ENCODE assay signal across 8 cellular contexts in the genomic region with DNA sequence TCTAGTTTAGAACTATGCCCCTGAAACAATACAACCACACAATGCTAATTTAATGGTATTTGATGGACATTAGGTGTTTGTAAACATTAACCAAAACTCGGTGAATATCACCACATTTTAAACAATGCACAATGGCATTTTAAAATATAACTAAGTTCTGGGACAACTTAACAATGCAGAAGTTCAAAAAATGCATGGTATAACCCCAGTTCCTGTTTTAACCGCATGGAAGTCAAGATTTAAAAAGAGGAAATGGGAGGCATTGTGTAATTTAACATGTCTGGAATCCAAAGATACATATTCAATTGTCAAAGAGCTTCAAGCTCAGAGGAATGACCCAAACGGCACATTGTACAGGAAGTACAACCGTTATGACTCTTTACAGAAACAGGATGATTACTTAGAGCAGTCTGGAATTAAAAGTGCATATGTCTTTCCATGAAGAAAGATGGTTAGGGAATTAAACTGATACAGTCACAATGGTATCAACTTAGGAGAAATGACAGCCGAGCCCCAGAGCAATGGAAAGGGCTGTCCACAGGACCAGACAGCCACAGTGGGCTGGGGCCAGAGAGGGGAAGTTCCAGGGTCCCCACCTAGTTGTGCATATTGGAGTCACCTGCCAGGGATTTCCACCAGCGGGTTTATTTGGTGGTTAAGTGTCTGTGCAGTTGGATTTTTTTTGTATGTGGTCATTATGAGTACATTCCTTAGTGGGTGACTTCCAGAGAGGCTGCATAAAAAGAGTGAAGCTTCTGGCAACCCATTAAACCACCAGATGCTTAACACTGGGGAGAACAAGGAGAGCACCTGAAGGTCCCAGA. TPM values are rescaled to one million over a fixed set of nuclear protein-coding genes. Genes with fewer than 3 reads are reported as not detected.
DNase-seq lines count a peak whose midpoint lies in the region; ATAC-seq and TF ChIP-seq lines count a peak whose summit lies in the region.

No MANE protein-coding gene starts in this region.

- H3K36me3 ChIP-seq in Karpas-422 (ENCODE audit: insufficient read depth, low read length) (0 out of 2 replicates have a peak, but pooled peaks cover under 1% of the 10 kb centered on the region), right lobe of liver (no peaks in the 10 kb centered on the region)

- no peak for TF ChIP-seq POLR2A in right lobe of liver (IDR thresholded peaks at IDR 0.05)

- H3K27me3 Mint-ChIP-seq in activated naive CD8-positive, alpha-beta T cell treated with anti-CD3 and anti-CD28 coated beads for 36 hours = no peaks in the 10 kb centered on the region

- H3K4me3 ChIP-seq in Karpas-422 (ENCODE audit: low read length) (no peak overlapping the region), right lobe of liver (no peak overlapping the region)

- 37% methylated on average over 6 of the region's 6 CpGs for WGBS in right lobe of liver (ENCODE audit: insufficient coverage, low coverage, low lambda C conversion rate, missing lambda C conversion rate)

- H3K27ac Mint-ChIP-seq in activated naive CD8-positive, alpha-beta T cell treated with anti-CD3 and anti-CD28 coated beads for 36 hours = peak overlapping the region; percentile 40

- H4K20me1 ChIP-seq in Karpas-422 (ENCODE audit: insufficient read depth, low read depth, low read length) = no peaks in the 10 kb centered on the region

- H3K79me2 ChIP-seq in Karpas-422 (ENCODE audit: low read length) = no peaks in the 10 kb centered on the region

- no peaks in the 10 kb centered on the region for H3K36me3 Mint-ChIP-seq in activated naive CD8-positive, alpha-beta T cell treated with anti-CD3 and anti-CD28 coated beads for 36 hours

- H3K9ac ChIP-seq in Karpas-422 (ENCODE audit: low read length) = no peak overlapping the region

- peak overlapping the region; percentile 21; the same call in 1 of the 2 replicates for H2AFZ ChIP-seq in Karpas-422 (ENCODE audit: low read length)

- peak in 2 of 4 donors; percentile 10 to 13 for ATAC-seq in right lobe of liver
- no peak for ATAC-seq in GM21619 (IDR thresholded peaks at IDR 0.05; ENCODE audit: unreplicated experiment)
- no peak for ATAC-seq in GM18858 (IDR thresholded peaks at IDR 0.05; ENCODE audit: unreplicated experiment)
- ATAC-seq in HG03025 (IDR thresholded peaks at IDR 0.05; ENCODE audit: low FRiP score, unreplicated experiment) = no peak

- H3K27ac ChIP-seq in Karpas-422 (ENCODE audit: low read length) (no peak overlapping the region), right lobe of liver (peak overlapping the region in 1 of 3 donors; percentile 65)

- peaks cover 33% of the 10 kb centered on the region for H3K4me1 ChIP-seq in Karpas-422 (ENCODE audit: low read length)
- H3K4me1 ChIP-seq in right lobe of liver = peaks cover 0 to 26% (median 6%) of the 10 kb centered on the region in 4 donors

- peak overlapping the region; percentile 5 for H3K4me2 ChIP-seq in Karpas-422 (ENCODE audit: low read depth, low read length, poor library complexity, severe bottlenecking)

- no peak overlapping the region for H3K4me3 Mint-ChIP-seq in activated naive CD8-positive, alpha-beta T cell treated with anti-CD3 and anti-CD28 coated beads for 36 hours

- no peaks in the 10 kb centered on the region for H3K9me3 ChIP-seq in Karpas-422 (ENCODE audit: low read length)
- H3K9me3 ChIP-seq in right lobe of liver = no peaks in the 10 kb centered on the region

- H3K27me3 ChIP-seq in Karpas-422 (ENCODE audit: low read length) (no peaks in the 10 kb centered on the region), right lobe of liver (no peaks in the 10 kb centered on the region)

- no peaks in the 10 kb centered on the region for H3K9me3 Mint-ChIP-seq in activated naive CD8-positive, alpha-beta T cell treated with anti-CD3 and anti-CD28 coated beads for 36 hours

- H3K9me2 ChIP-seq in Karpas-422 (replicated peaks; ENCODE audit: insufficient read depth, low read length) = no peaks in the 10 kb centered on the region

- DNase-seq in AML-193 (lab: John Stamatoyannopoulos, UW) (peak; percentile 97), Karpas-422 (peak; percentile 64), right lobe of liver (peak in 2 of 3 donors; percentile 26 to 39), H4 (ENCODE audit: low spot score) (no peak)
- no peak for DNase-seq in activated naive CD8-positive, alpha-beta T cell treated with anti-CD3 and anti-CD28 coated beads for 36 hours

- intact Hi-C loops in right lobe of liver (cut with DNase I) = no loop called here

- H3K4me1 Mint-ChIP-seq in activated naive CD8-positive, alpha-beta T cell treated with anti-CD3 and anti-CD28 coated beads for 36 hours = peaks cover 22% of the 10 kb centered on the region

- no peak for TF ChIP-seq CTCF in right lobe of liver (IDR thresholded peaks at IDR 0.05)

RNA-seq across cellular contexts. Expression of a gene that starts 7.5 kb away (rescaled TPM):
- 37.8 and 44.7 TPM in 2 replicates for total RNA-seq in Karpas-422 (2014; rRNA removed; shearing (Covaris generic); ENCODE audit: low replicate concordance)
- 10 to 100 TPM; 40.3 to 44.7 TPM for total RNA-seq in activated naive CD8-positive, alpha-beta T cell treated with anti-CD3 and anti-CD28 coated beads for 36 hours
- 100 to 1,000 TPM in 3 of 6 experiments, 10 to 100 TPM in 3; 54.3 to 195 (median 140) TPM for total RNA-seq in right lobe of liver
- total RNA-seq in H4 (2014; rRNA removed; shearing (Covaris generic)) = 239 and 246 TPM in 2 replicates

RNA-seq across cellular contexts. Expression of a gene that starts 39.7 kb away (rescaled TPM):
- 252 and 484 TPM in 2 replicates for total RNA-seq in Karpas-422 (2014; rRNA removed; shearing (Covaris generic); ENCODE audit: low replicate concordance)
- 100 to 1,000 TPM; 223 to 234 TPM for total RNA-seq in activated naive CD8-positive, alpha-beta T cell treated with anti-CD3 and anti-CD28 coated beads for 36 hours
- total RNA-seq in right lobe of liver = 10 to 100 TPM; 12.9 to 61.8 (median 36.6) TPM
- 0.91 and 1.9 TPM in 2 replicates for total RNA-seq in H4 (2014; rRNA removed; shearing (Covaris generic))

RNA-seq across cellular contexts. Expression of a gene that starts 58.9 kb away (rescaled TPM):
- 12.2 and 48.7 TPM in 2 replicates for total RNA-seq in Karpas-422 (2014; rRNA removed; shearing (Covaris generic); ENCODE audit: low replicate concordance)
- 10 to 100 TPM; 85.9 to 93.6 TPM for total RNA-seq in activated naive CD8-positive, alpha-beta T cell treated with anti-CD3 and anti-CD28 coated beads for 36 hours
- total RNA-seq in right lobe of liver = 10 to 100 TPM; 15.0 to 27.9 (median 17.1) TPM
- total RNA-seq in H4 (2014; rRNA removed; shearing (Covaris generic)) = 14.9 and 21.7 TPM in 2 replicates

Comparison
In these comparisons a context has a peak if more than half of its experiments do, and no peak if none do; other contexts are left out.
1. DNase-seq: peak in AML-193 (2 of 2), Karpas-422 (single experiment) and right lobe of liver (2 of 3); none in activated naive CD8-positive, alpha-beta T cell treated with anti-CD3 and anti-CD28 coated beads for 36 hours (single experiment) and H4 (single experiment).